ENCODE assay signal across 8 cellular contexts in genomic region chr1:221440658-221441057, GRCh38.
DNase-seq lines count a peak whose midpoint lies in the region; ATAC-seq and TF ChIP-seq lines count a peak whose summit lies in the region.

No MANE protein-coding gene starts in this region.

- peak; percentile 62 to 72 for ATAC-seq in naive B cell (ENCODE audit: low read depth in 2 of 2)
- ATAC-seq in GM21423 (IDR thresholded peaks at IDR 0.05; ENCODE audit: unreplicated experiment), result no peak

- H3K4me3 ChIP-seq in epithelial cell of esophagus (ENCODE audit: low read length), result no peak overlapping the region

- H3K9me3 Mint-ChIP-seq in naive B cell, result no peaks in the 10 kb centered on the region

- H3K36me3 Mint-ChIP-seq in naive B cell, result no peaks in the 10 kb centered on the region

- peak overlapping the region in 2 of 8 donors; percentile 18 to 22 for H3K4me3 Mint-ChIP-seq in naive B cell

- DNase-seq in DMS79 (lab: John Stamatoyannopoulos, UW) (peak; percentile 62), MV-4-11 (lab: John Stamatoyannopoulos, UW) (peak; percentile 59), epithelial cell of esophagus (ENCODE audit: low read depth) (peak; percentile 31), naive B cell (no peak), HUDEP-2 (lab: John Stamatoyannopoulos, UW; ENCODE audit: unreplicated experiment in 76 of 76) (no peak), epidermal melanocyte (ENCODE audit: insufficient read length, low spot score) (no peak)
- no peak for DNase-seq in activated T-cell treated with anti-CD3 and anti-CD28 coated beads, Interleukin-2, amount 50 U/mL, for 48 hours

- H3K4me1 Mint-ChIP-seq in naive B cell, result peaks cover 4 to 20% (median 13%) of the 10 kb centered on the region in 3 donors

- H3K27me3 Mint-ChIP-seq in naive B cell, result peaks cover 9 to 13% (median 9%) of the 10 kb centered on the region in 3 donors

- peak overlapping the region in 1 of 6 donors; percentile 69 for H3K27ac Mint-ChIP-seq in naive B cell

- no peak for TF ChIP-seq CTCF in epithelial cell of esophagus (IDR thresholded peaks at IDR 0.05; ENCODE audit: insufficient read depth, low read depth, low read length, missing control alignments)

Comparison
In these comparisons a context has a peak if more than half of its experiments do, and no peak if none do; other contexts are left out.
1. DNase-seq: peak in DMS79 (single experiment), MV-4-11 (single experiment) and epithelial cell of esophagus (single experiment); none in naive B cell (single experiment), HUDEP-2 (0 of 76), epidermal melanocyte (single experiment) and activated T-cell treated with anti-CD3 and anti-CD28 coated beads, Interleukin-2, amount 50 U/mL, for 48 hours (0 of 2).